Comparison of ENCODE assay signal across 9 cellular contexts in the genomic region with DNA sequence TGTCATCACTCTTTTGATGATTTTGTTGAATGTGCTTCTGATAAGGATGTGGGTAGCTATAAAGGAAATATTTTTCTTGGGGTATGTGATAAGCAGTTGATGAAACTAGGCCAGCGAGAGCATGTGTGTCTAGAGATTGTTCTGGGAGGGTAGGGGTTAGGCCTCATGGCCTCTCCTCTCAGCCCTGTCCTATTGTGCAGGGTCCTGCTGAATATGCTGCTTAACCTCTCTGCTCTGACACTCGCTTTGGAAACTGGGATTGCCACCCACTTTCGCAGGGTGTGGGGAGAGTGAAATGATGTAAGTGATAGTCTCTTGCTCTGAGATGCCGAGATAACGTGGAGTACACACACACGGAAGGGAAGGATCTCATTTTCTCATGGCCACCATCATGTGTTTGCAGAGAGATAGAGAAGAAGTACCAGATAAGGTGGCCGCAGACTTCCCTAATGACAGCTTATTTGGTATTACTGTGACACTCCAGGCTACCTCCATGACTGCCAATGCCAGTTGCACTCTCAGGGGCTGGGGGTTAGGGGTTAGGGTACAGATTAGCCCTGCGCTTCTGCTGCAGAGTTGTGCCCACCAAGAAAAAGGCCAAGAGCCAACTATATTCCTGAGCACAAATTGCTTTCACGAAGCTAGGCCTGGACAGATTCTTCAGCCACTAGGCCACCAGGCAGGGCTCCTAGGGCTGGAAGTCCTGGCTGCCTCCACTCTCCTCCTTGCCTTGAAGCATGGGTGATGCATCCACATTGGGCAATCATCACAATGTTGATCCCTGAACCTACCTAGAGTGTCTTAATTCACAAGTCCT. TPM values are rescaled to one million over a fixed set of nuclear protein-coding genes. Genes with fewer than 3 reads are reported as not detected.
DNase-seq lines count a peak whose midpoint lies in the region; ATAC-seq and TF ChIP-seq lines count a peak whose summit lies in the region.
"Had no signal": no experiment of that assay in that cellular context is flagged by ENCODE, and none has a peak within 500 bp of the region (broad histone marks: within the 10 kb centered on the region; RNA-seq: fewer than 3 reads in every experiment).

No MANE protein-coding gene starts in this region.

- TF ChIP-seq POLR2A in thyroid gland (IDR thresholded peaks at IDR 0.05): no peak

- DNase-seq in Jurkat, Clone E6-1 (ENCODE audit: low read depth, low spot score): peak; percentile 94
- no peak for DNase-seq in activated CD4-positive, alpha-beta T cell treated with anti-CD3 and anti-CD28 coated beads, Interleukin-2, amount 10 ng/mL, durations not matched to agents 7 days and 5 days
- peak; percentile 54 for DNase-seq in effector CD4-positive, alpha-beta T cell
- DNase-seq in stimulated activated CD8-positive, alpha-beta memory T cell treated with anti-CD3 and anti-CD28 coated beads, Interleukin-4, amount 100 ng/mL, for 24 hours (ENCODE audit: low read depth): peak; percentile 37
- DNase-seq in NCI-H510A (lab: John Stamatoyannopoulos, UW): no peak
- DNase-seq in coronary artery (ENCODE audit: low spot score): no peak
- no peak for DNase-seq in thyroid gland
- DNase-seq: NCI-H82 had no signal

- peaks cover 11 to 20% of the 10 kb centered on the region in 2 donors for H3K4me1 ChIP-seq in thyroid gland

- H3K27me3 ChIP-seq in thyroid gland: no peaks in the 10 kb centered on the region

- CTCF ChIA-PET in activated CD4-positive, alpha-beta T cell treated with anti-CD3 and anti-CD28 coated beads, Interleukin-2, amount 10 ng/mL, durations not matched to agents 7 days and 5 days (lab: Charles Lee): interaction anchor here (0.8 to 2.2 kb wide), 7 partner anchors 9 to 81 kb away, joined by 3 to 6 read pairs (median 4); no protein-coding TSS in a partner anchor

- TF ChIP-seq CTCF in coronary artery (IDR thresholded peaks at IDR 0.05) (no peak), thyroid gland (IDR thresholded peaks at IDR 0.05) (no peak)

- H3K36me3 ChIP-seq in thyroid gland: no peaks in the 10 kb centered on the region

- peak overlapping the region; percentile 94 for H3K27ac Mint-ChIP-seq in activated CD4-positive, alpha-beta T cell treated with anti-CD3 and anti-CD28 coated beads, Interleukin-2, amount 10 ng/mL, durations not matched to agents 7 days and 5 days

- H3K4me3 ChIP-seq in Jurkat, Clone E6-1 (ENCODE audit: low read length): peak overlapping the region; percentile 22
- no peak overlapping the region for H3K4me3 ChIP-seq in coronary artery
- H3K4me3 ChIP-seq in thyroid gland (replicated peaks in 1 of 3): no peak overlapping the region

- H3K27me3 Mint-ChIP-seq in activated CD4-positive, alpha-beta T cell treated with anti-CD3 and anti-CD28 coated beads, Interleukin-2, amount 10 ng/mL, durations not matched to agents 7 days and 5 days: no peaks in the 10 kb centered on the region

- no peaks in the 10 kb centered on the region for H3K9me3 ChIP-seq in thyroid gland

- intact Hi-C loops in thyroid gland (cut with DNase I): no loop called here

- no peak for ATAC-seq in GM18868 (IDR thresholded peaks at IDR 0.05; ENCODE audit: unreplicated experiment)

- H3K27ac ChIP-seq in coronary artery (peak overlapping the region in 1 of 2 donors; percentile 6), thyroid gland (no peak overlapping the region)

- WGBS in thyroid gland, 2 donors: 90 to 91% methylated on average over 9 of the region's 9 CpGs

- peaks cover 77% of the 10 kb centered on the region for H3K4me1 Mint-ChIP-seq in activated CD4-positive, alpha-beta T cell treated with anti-CD3 and anti-CD28 coated beads, Interleukin-2, amount 10 ng/mL, durations not matched to agents 7 days and 5 days

- H3K9me3 Mint-ChIP-seq in activated CD4-positive, alpha-beta T cell treated with anti-CD3 and anti-CD28 coated beads, Interleukin-2, amount 10 ng/mL, durations not matched to agents 7 days and 5 days: no peaks in the 10 kb centered on the region

- peak overlapping the region; percentile 44 for H3K4me3 Mint-ChIP-seq in activated CD4-positive, alpha-beta T cell treated with anti-CD3 and anti-CD28 coated beads, Interleukin-2, amount 10 ng/mL, durations not matched to agents 7 days and 5 days

- peaks cover 54% of the 10 kb centered on the region for H3K36me3 Mint-ChIP-seq in activated CD4-positive, alpha-beta T cell treated with anti-CD3 and anti-CD28 coated beads, Interleukin-2, amount 10 ng/mL, durations not matched to agents 7 days and 5 days (ENCODE audit: low read depth)

- POLR2A ChIA-PET in activated CD4-positive, alpha-beta T cell treated with anti-CD3 and anti-CD28 coated beads, Interleukin-2, amount 10 ng/mL, durations not matched to agents 7 days and 5 days (lab: Charles Lee): no interaction called here

RNA-seq across cellular contexts. Expression of gene TNFAIP8, which starts 25.2 kb away (rescaled TPM):
- polyA plus RNA-seq in Jurkat, Clone E6-1 (2012; ENCODE audit: insufficient read depth, insufficient read length): 105 TPM
- 100 to 1,000 TPM; 167 to 184 TPM for total RNA-seq in activated CD4-positive, alpha-beta T cell treated with anti-CD3 and anti-CD28 coated beads, Interleukin-2, amount 10 ng/mL, durations not matched to agents 7 days and 5 days
- 10 to 100 TPM; 15.7 to 36.8 (median 33.6) TPM for total RNA-seq in thyroid gland

Comparison
In these comparisons a context has a peak if more than half of its experiments do, and no peak if none do; other contexts are left out.
1. DNase-seq: peak in Jurkat, Clone E6-1 (single experiment), effector CD4-positive, alpha-beta T cell (single experiment) and stimulated activated CD8-positive, alpha-beta memory T cell treated with anti-CD3 and anti-CD28 coated beads, Interleukin-4, amount 100 ng/mL, for 24 hours (single experiment); none in activated CD4-positive, alpha-beta T cell treated with anti-CD3 and anti-CD28 coated beads, Interleukin-2, amount 10 ng/mL, durations not matched to agents 7 days and 5 days (single experiment), NCI-H510A (single experiment), coronary artery (single experiment) and thyroid gland (0 of 2).
2. RNA of gene TNFAIP8, which starts 25.2 kb away (total RNA-seq): 167 to 184 TPM in activated CD4-positive, alpha-beta T cell treated with anti-CD3 and anti-CD28 coated beads, Interleukin-2, amount 10 ng/mL, durations not matched to agents 7 days and 5 days; 15.7 to 36.8 TPM in thyroid gland; every median in the first group is over 4 times any median in the second.